Comparison of ENCODE assay signal across 28 cellular contexts in the genomic region with DNA sequence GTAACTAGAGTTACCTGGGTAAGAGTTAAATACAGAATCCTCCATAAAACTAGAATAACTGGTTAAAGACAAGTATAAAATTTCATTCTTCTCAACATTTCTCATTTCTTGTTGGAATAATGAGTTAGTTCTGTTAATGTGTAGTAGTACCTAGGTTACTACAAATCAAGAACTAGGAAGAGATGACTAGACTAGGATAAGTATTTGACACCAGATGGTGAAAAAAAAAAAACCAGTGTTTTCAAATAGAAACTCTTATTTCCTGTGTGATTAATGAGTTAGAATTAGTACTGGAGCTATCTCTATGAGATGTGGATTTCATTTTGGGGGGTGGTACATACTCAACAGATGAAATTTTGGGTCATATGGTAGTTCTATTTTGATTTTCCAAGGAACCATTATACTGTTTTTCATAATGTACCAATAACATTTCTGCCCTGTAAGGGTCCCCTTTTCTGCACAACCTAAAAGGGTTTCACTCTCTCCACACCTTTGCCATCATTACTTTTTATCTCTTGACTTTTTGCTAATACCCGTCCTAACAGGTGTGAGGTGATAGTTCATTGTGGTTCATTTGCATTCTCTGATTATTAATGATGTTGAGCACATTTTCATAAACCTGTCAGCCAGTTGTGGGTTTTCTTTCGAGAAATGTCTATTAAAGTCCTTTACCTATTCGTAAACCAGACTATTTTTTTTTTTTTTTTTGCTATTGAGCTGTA. TPM values are rescaled to one million over a fixed set of nuclear protein-coding genes. Genes with fewer than 3 reads are reported as not detected.
DNase-seq lines count a peak whose midpoint lies in the region; ATAC-seq and TF ChIP-seq lines count a peak whose summit lies in the region.
"Had no signal": no experiment of that assay in that cellular context is flagged by ENCODE, and none has a peak within 500 bp of the region (broad histone marks: within the 10 kb centered on the region; RNA-seq: fewer than 3 reads in every experiment).

No MANE protein-coding gene starts in this region.

- H3K27me3 Mint-ChIP-seq in activated CD4-positive, alpha-beta T cell treated with anti-CD3 and anti-CD28 coated beads for 36 hours, result no peaks in the 10 kb centered on the region
- H3K27me3 Mint-ChIP-seq: B cell had no signal

- no peaks in the 10 kb centered on the region for H3K36me3 Mint-ChIP-seq in activated CD4-positive, alpha-beta T cell treated with anti-CD3 and anti-CD28 coated beads for 36 hours (ENCODE audit: low read depth)
- H3K36me3 Mint-ChIP-seq: CD8-positive, alpha-beta T cell had no signal

- no peak for TF ChIP-seq CTCF in WERI-Rb-1 (IDR thresholded peaks at IDR 0.05; ENCODE audit: low read depth, low read length)

- intact Hi-C loops in activated CD4-positive, alpha-beta T cell treated with anti-CD3 and anti-CD28 coated beads for 36 hours (cut with DNase I, micrococcal nuclease), result no loop called here

- CTCF ChIA-PET in activated CD4-positive, alpha-beta T cell treated with anti-CD3 and anti-CD28 coated beads for 36 hours (lab: Charles Lee), result no interaction called here

- no peak overlapping the region for H3K4me3 ChIP-seq in WERI-Rb-1 (ENCODE audit: low read depth, low read length)
- H3K4me3 ChIP-seq: K562 had no signal

- ATAC-seq in GM18520 (IDR thresholded peaks at IDR 0.05; ENCODE audit: unreplicated experiment) (peak; percentile 67), GM19395 (IDR thresholded peaks at IDR 0.05; ENCODE audit: unreplicated experiment) (peak; percentile 69), HG03175 (IDR thresholded peaks at IDR 0.05; ENCODE audit: unreplicated experiment) (peak; percentile 60), GM19328 (IDR thresholded peaks at IDR 0.05; ENCODE audit: unreplicated experiment) (no peak)
- no peak for ATAC-seq in activated CD4-positive, alpha-beta T cell treated with anti-CD3 and anti-CD28 coated beads for 36 hours
- ATAC-seq: CD8-positive, alpha-beta T cell; K562; PC-3 had no signal

- H3K27ac Mint-ChIP-seq in activated CD4-positive, alpha-beta T cell treated with anti-CD3 and anti-CD28 coated beads for 36 hours, result no peak overlapping the region
- H3K27ac Mint-ChIP-seq: B cell; CD8-positive, alpha-beta T cell; T-helper 1 cell treated with Interleukin-12 subunit alpha and Interleukin-12 subunit beta and Interleukin-4 antibody, amounts not matched to agents 30 μg/mL and 1 μg/mL, for 36 hours had no signal

- H3K27ac ChIP-seq in WERI-Rb-1, result no peak overlapping the region
- H3K27ac ChIP-seq: C4-2B had no signal

- no peaks in the 10 kb centered on the region for H3K4me1 Mint-ChIP-seq in activated CD4-positive, alpha-beta T cell treated with anti-CD3 and anti-CD28 coated beads for 36 hours
- H3K4me1 Mint-ChIP-seq: B cell had no signal

- DNase-seq in WERI-Rb-1 (no peak), NCI-H1930 (lab: John Stamatoyannopoulos, UW) (no peak)
- no peak for DNase-seq in activated CD4-positive, alpha-beta T cell treated with anti-CD3 and anti-CD28 coated beads for 36 hours
- DNase-seq: Caco-2; CD8-positive, alpha-beta T cell; HCEC 1CT; Kasumi-1; NCI-H1092 treated with DMSO at 0.1 percent for 48 hours; NCI-H1436; NCI-H187; NCI-H446; NCI-H526; NCI-H82; NK-92 treated with Interleukin-12 subunit alpha and Interleukin-12 subunit beta, amount 100 ng/mL, for 24 hours; PC-3; SK-N-SH; SW 1271 had no signal

- no peak overlapping the region for H3K4me3 Mint-ChIP-seq in activated CD4-positive, alpha-beta T cell treated with anti-CD3 and anti-CD28 coated beads for 36 hours
- H3K4me3 Mint-ChIP-seq: B cell; CD8-positive, alpha-beta T cell; T-helper 1 cell treated with Interleukin-12 subunit alpha and Interleukin-12 subunit beta and Interleukin-4 antibody, amounts not matched to agents 30 μg/mL and 1 μg/mL, for 36 hours had no signal

- peaks cover 23% of the 10 kb centered on the region for H3K27me3 ChIP-seq in WERI-Rb-1 (ENCODE audit: insufficient read depth, low read depth, severe bottlenecking)

- H3K9me3 Mint-ChIP-seq in activated CD4-positive, alpha-beta T cell treated with anti-CD3 and anti-CD28 coated beads for 36 hours (ENCODE audit: low read depth), result no peaks in the 10 kb centered on the region
- H3K9me3 Mint-ChIP-seq: CD8-positive, alpha-beta T cell; T-helper 1 cell treated with Interleukin-12 subunit alpha and Interleukin-12 subunit beta and Interleukin-4 antibody, amounts not matched to agents 30 μg/mL and 1 μg/mL, for 36 hours had no signal

- H3K36me3 ChIP-seq in WERI-Rb-1, result no peaks in the 10 kb centered on the region

- POLR2A ChIA-PET in activated CD4-positive, alpha-beta T cell treated with anti-CD3 and anti-CD28 coated beads for 36 hours (lab: Charles Lee), result no interaction called here

- H3K9me3 ChIP-seq in WERI-Rb-1 (ENCODE audit: severe bottlenecking), result no peaks in the 10 kb centered on the region
- H3K9me3 ChIP-seq: Caco-2, SK-N-SH had no signal

RNA-seq across cellular contexts. Expression of gene VCX, which starts 1.7 kb away (rescaled TPM):
- total RNA-seq in activated CD4-positive, alpha-beta T cell treated with anti-CD3 and anti-CD28 coated beads for 36 hours, result not detected
- total RNA-seq: A673; B cell; Caco-2; CD8-positive, alpha-beta T cell; H1; M059J had no signal

Comparison
In these comparisons a context has a peak if more than half of its experiments do, and no peak if none do; other contexts are left out.
1. ATAC-seq: peak in GM18520 (single experiment), GM19395 (single experiment) and HG03175 (single experiment); none in GM19328 (single experiment) and activated CD4-positive, alpha-beta T cell treated with anti-CD3 and anti-CD28 coated beads for 36 hours (single experiment).